11 cellular contexts compared by ENCODE assay signal in the genomic region with DNA sequence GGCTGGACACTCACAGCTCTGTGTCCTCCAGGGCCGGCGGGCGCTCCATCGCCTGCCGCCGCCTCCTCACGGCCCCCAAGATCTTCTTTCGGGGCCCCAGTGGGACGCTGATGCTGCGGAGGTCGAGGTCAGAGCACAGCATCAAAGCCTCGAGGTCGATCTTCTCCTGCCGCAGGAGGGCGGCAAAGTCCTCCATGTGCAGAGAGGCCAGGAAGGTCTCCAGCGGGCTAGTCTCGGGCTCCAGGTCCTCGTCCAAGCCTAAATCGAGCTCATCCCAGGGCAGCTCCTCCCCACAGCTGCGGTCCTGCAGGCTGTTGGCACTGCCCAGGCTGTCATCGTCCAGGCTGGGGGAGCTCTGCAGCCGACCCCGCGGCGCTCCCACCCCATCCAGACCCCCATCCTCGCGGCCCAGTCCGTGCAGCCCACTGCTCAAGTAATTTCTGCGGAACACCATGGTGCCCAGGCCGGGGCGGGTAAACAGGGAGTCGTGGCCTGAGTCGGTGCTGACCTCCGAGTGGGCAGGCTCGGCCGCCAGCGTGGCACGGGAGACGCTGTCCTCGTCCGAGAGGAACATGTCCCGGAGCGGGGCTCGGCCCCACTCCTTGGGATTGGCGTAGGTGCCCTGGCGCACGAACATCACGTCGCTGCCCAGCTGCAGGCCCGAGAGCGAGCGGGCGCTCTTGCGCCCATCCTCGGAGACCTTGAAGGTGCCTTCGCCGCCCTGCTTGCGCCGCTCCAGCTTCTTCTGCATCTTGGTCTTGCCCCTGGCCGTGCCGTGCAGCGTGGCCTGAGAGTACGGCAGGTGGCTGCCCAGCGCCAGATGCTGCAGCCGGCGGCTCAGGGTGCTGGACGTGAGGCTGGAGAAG. TPM values are rescaled to one million over a fixed set of nuclear protein-coding genes. Genes with fewer than 3 reads are reported as not detected.
DNase-seq lines count a peak whose midpoint lies in the region; ATAC-seq, FAIRE-seq and TF ChIP-seq lines count a peak whose summit lies in the region.
"Had no signal": no experiment of that assay in that cellular context is flagged by ENCODE, and none has a peak within 500 bp of the region (broad histone marks: within the 10 kb centered on the region; RNA-seq: fewer than 3 reads in every experiment).

No MANE protein-coding gene starts in this region.

- no peak overlapping the region for H2BK120ac ChIP-seq in H1 (replicated peaks; ENCODE audit: low read depth, low read length)

- no peak overlapping the region for H2AK5ac ChIP-seq in H1 (ENCODE audit: low read depth, low read length)

- H3K9ac ChIP-seq in H1 (replicated peaks in 1 of 4; ENCODE audit: extremely low read depth in 1 of 4, low read depth in 3 of 4, low read length in 3 of 4), result no peak overlapping the region

- peak overlapping the region; percentile 54; the same call in 1 of the 2 replicates for H2BK5ac ChIP-seq in H1 (ENCODE audit: low read depth, low read length)

- peak overlapping the region; percentile 9 for H3K56ac ChIP-seq in H1 (replicated peaks; ENCODE audit: insufficient read length, low read depth, low read length)

- peak overlapping the region; percentile 59 for H3K4ac ChIP-seq in H1 (replicated peaks; ENCODE audit: insufficient read length, low read depth, low read length)

- TF ChIP-seq CTCF in H1 (IDR thresholded peaks at IDR 0.05; ENCODE audit: control extremely low read depth in 1 of 3, insufficient read depth in 1 of 3, low read depth in 1 of 3, low read length in 3 of 3) (peak; percentile 46 to 52 (median 47)), psoas muscle (IDR thresholded peaks at IDR 0.05) (peak; percentile 33), RWPE1 (conservative IDR thresholded peaks at IDR 0.05; ENCODE audit: low read depth) (no peak), adrenal gland (IDR thresholded peaks at IDR 0.05) (no peak)

- POLR2A ChIA-PET in H1 (lab: Charles Lee; ENCODE audit: partially characterized antibody) (interaction anchor here (0.6 to 1.4 kb wide), 4 partner anchors 46 to 143 kb away, joined by 3 to 7 read pairs (median 3); partner anchors contain the start of gene FDXR), RWPE1 (lab: Yijun Ruan, JAX; ENCODE audit: low non-redundant PET) (interaction anchor here (0.6 kb wide), 1 partner anchor 127 kb away, joined by 3 read pairs; the partner anchor contains the start of gene ATP5PD)

- peaks cover 0 to 17% (median 16%) of the 10 kb centered on the region in 4 experiments; a peak in 6 of 7 replicates for H3K4me1 ChIP-seq in H1 (replicated peaks in 1 of 4; ENCODE audit: control insufficient read depth in 3 of 4, insufficient read depth in 4 of 4, low read length in 3 of 4)
- peaks cover 14% of the 10 kb centered on the region for H3K4me1 ChIP-seq in psoas muscle
- peaks cover 13 to 19% of the 10 kb centered on the region in 2 donors for H3K4me1 ChIP-seq in adrenal gland (replicated peaks in 1 of 2)

- no peak for FAIRE-seq in H1 (lab: Jason Lieb, UNC)
- FAIRE-seq: astrocyte, RCC 7860 had no signal

- no peak overlapping the region for H3K4me3 ChIP-seq in H1 (ENCODE audit: extremely low read depth in 1 of 4, insufficient read depth in 2 of 4, low read depth in 3 of 4, low read length in 4 of 4)
- no peak overlapping the region for H3K4me3 ChIP-seq in psoas muscle
- H3K4me3 ChIP-seq in adrenal gland, result no peak overlapping the region

- no peak overlapping the region for H4K8ac ChIP-seq in H1 (ENCODE audit: extremely low read depth, insufficient read depth, low read length)

- CTCF ChIA-PET in H1 (lab: Charles Lee; ENCODE audit: partially characterized antibody), result interaction anchor here (0.5 to 49.9 kb wide), 20 partner anchors 9 to 173 kb away, joined by 3 to 1072 read pairs (median 4); partner anchors contain the start of genes FADS6 and OTOP3
- CTCF ChIA-PET in RWPE1 (lab: Yijun Ruan, JAX), result interaction anchor here (1.0 to 7.8 kb wide), 3 partner anchors 38 to 87 kb away, joined by 4 to 113 read pairs (median 5); no protein-coding TSS in a partner anchor

- H4K91ac ChIP-seq in H1 (replicated peaks; ENCODE audit: insufficient read length, low read length), result peak overlapping the region; percentile 77

- ATAC-seq in psoas muscle (peak in 3 of 4 donors; percentile 29 to 38 (median 33)), HG02642 (IDR thresholded peaks at IDR 0.05; ENCODE audit: poor library complexity, unreplicated experiment) (no peak)

- peak overlapping the region; percentile 99; the same call in 1 of the 2 replicates for H2BK15ac ChIP-seq in H1 (ENCODE audit: low read length)

- H2BK20ac ChIP-seq in H1 (ENCODE audit: low read length), result no peak overlapping the region

- TF ChIP-seq POLR2A in H1 (IDR thresholded peaks at IDR 0.05; ENCODE audit: control extremely low read depth in 1 of 2, low read depth in 2 of 2, low read length in 2 of 2) (no peak), adrenal gland (IDR thresholded peaks at IDR 0.05) (no peak)

- intact Hi-C loops in psoas muscle (cut with DNase I) (no loop called here), adrenal gland (cut with DNase I) (loop anchor here (5.0 kb wide), 1 partner anchor 38 kb away; no protein-coding TSS in a partner anchor)

- no peaks in the 10 kb centered on the region; a peak in 1 of 8 replicates for H3K36me3 ChIP-seq in H1 (ENCODE audit: control insufficient read depth in 2 of 4, insufficient read depth in 4 of 4, low read length in 3 of 4)
- no peaks in the 10 kb centered on the region for H3K36me3 ChIP-seq in psoas muscle (ENCODE audit: insufficient read depth in 1 of 2, low read depth in 1 of 2)
- H3K36me3 ChIP-seq in adrenal gland (replicated peaks in 1 of 2), result no peaks in the 10 kb centered on the region

- no peak overlapping the region for H3K27ac ChIP-seq in H1 (ENCODE audit: low read depth, low read length)
- no peak overlapping the region for H3K27ac ChIP-seq in psoas muscle
- H3K27ac ChIP-seq in RWPE1, result no peak overlapping the region; the same call in 1 of the 2 replicates
- H3K27ac ChIP-seq in adrenal gland, result no peak overlapping the region

- no peak overlapping the region for H3K4me2 ChIP-seq in H1 (ENCODE audit: insufficient read depth in 1 of 2, low read depth in 2 of 2, low read length in 2 of 2)

- H4K20me1 ChIP-seq in H1 (replicated peaks in 1 of 2; ENCODE audit: control insufficient read depth in 1 of 2, insufficient read depth in 2 of 2, low read length in 2 of 2), result peaks cover 0 to 5% of the 10 kb centered on the region in 2 experiments

- no peak overlapping the region for H4K5ac ChIP-seq in H1 (ENCODE audit: insufficient read length, low read depth, low read length)

- TF ChIP-seq EP300 in H1 (IDR thresholded peaks at IDR 0.05; ENCODE audit: borderline replicate concordance in 1 of 2, low read depth in 2 of 2, low read length in 2 of 2), result no peak

- no peak overlapping the region for H3K23ac ChIP-seq in H1 (ENCODE audit: insufficient read length)

- H3K79me2 ChIP-seq in H1 (ENCODE audit: control insufficient read depth in 1 of 2, insufficient read depth in 2 of 2, low read length in 2 of 2), result no peaks in the 10 kb centered on the region

- H2AFZ ChIP-seq in H1 (ENCODE audit: low read length), result no peak overlapping the region

- H3K23me2 ChIP-seq in H1 (ENCODE audit: low read depth, low read length), result peaks cover 8% of the 10 kb centered on the region; the same call in 1 of the 2 replicates

- H2BK12ac ChIP-seq in H1 (ENCODE audit: low read depth, low read length), result peak overlapping the region; percentile 99; the same call in 1 of the 2 replicates

- TF ChIP-seq RAD21 in H1 (IDR thresholded peaks at IDR 0.05 in 1 of 2, conservative IDR thresholded peaks at IDR 0.05 in 1 of 2; ENCODE audit: low read depth in 2 of 2, low read length in 2 of 2), result peak; percentile 55 to 75

- H3K79me1 ChIP-seq in H1 (ENCODE audit: low read depth, low read length), result no peaks in the 10 kb centered on the region

- DNase-seq in NCI-H82 (lab: John Stamatoyannopoulos, UW) (peak; percentile 30), NCI-H82 treated with DMSO at 0.1 percent for 48 hours (lab: John Stamatoyannopoulos, UW; ENCODE audit: unreplicated experiment) (no peak), NCI-H146 (lab: John Stamatoyannopoulos, UW) (peak; percentile 56), H1 (ENCODE audit: low read depth in 1 of 2, low spot score in 2 of 2) (peak; percentile 25 to 59), psoas muscle (no peak), RWPE1 (ENCODE audit: low spot score) (no peak), adrenal gland (no peak)

- H3K27me3 ChIP-seq in H1 (replicated peaks in 1 of 4; ENCODE audit: control insufficient read depth in 3 of 4, extremely low read depth in 1 of 4, insufficient read depth in 3 of 4, low read length in 3 of 4) (peaks cover 23 to 32% (median 25%) of the 10 kb centered on the region in 4 experiments), psoas muscle (ENCODE audit: insufficient read depth in 3 of 3, low read length in 2 of 3) (peaks cover 0 to 92% (median 15%) of the 10 kb centered on the region in 3 donors), adrenal gland (peaks cover 11% of the 10 kb centered on the region)

- H3K14ac ChIP-seq in H1 (ENCODE audit: insufficient read length), result no peak overlapping the region

- no peaks in the 10 kb centered on the region for H3K9me3 ChIP-seq in H1 (ENCODE audit: insufficient read depth in 2 of 2, low read depth in 1 of 2, low read length in 1 of 2)
- no peaks in the 10 kb centered on the region for H3K9me3 ChIP-seq in psoas muscle
- H3K9me3 ChIP-seq in adrenal gland (replicated peaks in 1 of 3), result no peaks in the 10 kb centered on the region

- no peak overlapping the region for H3K18ac ChIP-seq in H1 (ENCODE audit: extremely low read depth, low read length)

- WGBS in H1 (ENCODE audit: extremely low coverage in 1 of 2, insufficient coverage in 1 of 2, insufficient read length in 1 of 2, insufficient replicate concordance in 2 of 2, low coverage in 1 of 2, low lambda C conversion rate in 2 of 2, missing lambda C conversion rate in 1 of 2), 2 experiments, result 86% methylated on average over 62 of the region's 67 CpGs; no CpG with 5 or more reads in 1 of the 2 experiments
- WGBS in psoas muscle, 3 donors, result 54 to 63% (median 61%) methylated on average over 66 to 67 of the region's 67 CpGs
- WGBS in adrenal gland, 4 donors, result 70 to 94% (median 81%) methylated on average over 22 to 67 of the region's 67 CpGs

RNA-seq across cellular contexts. Expression of gene USH1G, which starts 3.4 kb away (rescaled TPM):
- 1.6 and 1.7 TPM in 2 replicates for total RNA-seq in H1 (2021; fragmentation: NEBNext Ultra II Directional; extraction: Animal tissue kit (Norgen Biotek cat#: 25700))
- polyA plus RNA-seq in H1 (2011; rRNA removed) (4.3 and 5.0 TPM in 2 replicates), psoas muscle (not detected), adrenal gland (under 1 TPM; 0.40 to 0.72 (median 0.40) TPM)
- polyA plus RNA-seq in H1 (2011; cell fraction: cytosol; rRNA removed), result 3.5 TPM
- polyA plus RNA-seq in H1 (2011; cell fraction: nucleus; rRNA removed), result 3.5 TPM
- polyA plus RNA-seq in H1 (2012, experiment 1 of 2), result 1.3 to 2.8 TPM (median 2.0 TPM) in 4 replicates
- 1.9 TPM for polyA plus RNA-seq in H1 (2012, experiment 2 of 2)
- polyA plus RNA-seq in H1 (2013, experiment 1 of 2), result 0.61 TPM
- 0.70 TPM for polyA plus RNA-seq in H1 (2013, experiment 2 of 2)
- polyA minus RNA-seq in H1 (2011; rRNA and poly(A)+ RNA removed), result 5.1 and 8.8 TPM in 2 replicates
- 3.7 TPM for polyA minus RNA-seq in H1 (2011; cell fraction: cytosol; rRNA and poly(A)+ RNA removed)
- polyA minus RNA-seq in H1 (2011; cell fraction: nucleus; rRNA and poly(A)+ RNA removed), result 4.2 TPM
- total RNA-seq in psoas muscle (not detected), adrenal gland (1 to 10 TPM in 6 of 8 donors, under 1 TPM in 2; 0.42 to 2.3 (median 1.3) TPM)
- total RNA-seq: A673 had no signal

RNA-seq across cellular contexts. Expression of gene OTOP2, which starts 4.4 kb away (rescaled TPM):
- total RNA-seq in H1 (2021; fragmentation: NEBNext Ultra II Directional; extraction: Animal tissue kit (Norgen Biotek cat#: 25700)), result not detected in 2 replicates
- polyA plus RNA-seq in H1 (2011; rRNA removed) (0.23 and 0.27 TPM in 2 replicates), psoas muscle (not detected), adrenal gland (under 1 TPM in 1 of 3 donors, not detected in 2; 0.03 TPM)
- 0.23 TPM for polyA plus RNA-seq in H1 (2011; cell fraction: cytosol; rRNA removed)
- 0.37 TPM for polyA plus RNA-seq in H1 (2011; cell fraction: nucleus; rRNA removed)
- 0.11 to 0.18 TPM (median 0.16 TPM) in 3 of 4 replicates, not detected in the other for polyA plus RNA-seq in H1 (2012, experiment 1 of 2)
- polyA plus RNA-seq in H1 (2012, experiment 2 of 2), result not detected
- not detected for polyA plus RNA-seq in H1 (2013, experiment 1 of 2)
- polyA plus RNA-seq in H1 (2013, experiment 2 of 2), result 0.06 TPM
- not detected in 2 replicates for polyA minus RNA-seq in H1 (2011; rRNA and poly(A)+ RNA removed)
- polyA minus RNA-seq in H1 (2011; cell fraction: cytosol; rRNA and poly(A)+ RNA removed), result not detected
- polyA minus RNA-seq in H1 (2011; cell fraction: nucleus; rRNA and poly(A)+ RNA removed), result not detected
- total RNA-seq in psoas muscle (not detected), adrenal gland (not detected)
- total RNA-seq: A673, astrocyte had no signal

RNA-seq across cellular contexts. Expression of gene OTOP3, which starts 16.0 kb away (rescaled TPM):
- not detected in 2 replicates for total RNA-seq in H1 (2021; fragmentation: NEBNext Ultra II Directional; extraction: Animal tissue kit (Norgen Biotek cat#: 25700))
- polyA plus RNA-seq in H1 (2011; rRNA removed) (0.05 and 0.09 TPM in 2 replicates), psoas muscle (under 1 TPM in 1 of 3 donors, not detected in 2; 0.04 TPM), adrenal gland (not detected)
- polyA plus RNA-seq in H1 (2011; cell fraction: cytosol; rRNA removed), result 0.04 TPM
- polyA plus RNA-seq in H1 (2011; cell fraction: nucleus; rRNA removed), result not detected
- not detected in 4 replicates for polyA plus RNA-seq in H1 (2012, experiment 1 of 2)
- not detected for polyA plus RNA-seq in H1 (2012, experiment 2 of 2)
- 0.02 TPM for polyA plus RNA-seq in H1 (2013, experiment 1 of 2)
- not detected for polyA plus RNA-seq in H1 (2013, experiment 2 of 2)
- not detected in 2 replicates for polyA minus RNA-seq in H1 (2011; rRNA and poly(A)+ RNA removed)
- polyA minus RNA-seq in H1 (2011; cell fraction: cytosol; rRNA and poly(A)+ RNA removed), result not detected
- not detected for polyA minus RNA-seq in H1 (2011; cell fraction: nucleus; rRNA and poly(A)+ RNA removed)
- total RNA-seq in psoas muscle (not detected), adrenal gland (not detected)
- total RNA-seq: A673, astrocyte had no signal

RNA-seq across cellular contexts. Expression of gene FADS6, which starts 26.2 kb away (rescaled TPM):
- 0.56 and 0.80 TPM in 2 replicates for total RNA-seq in H1 (2021; fragmentation: NEBNext Ultra II Directional; extraction: Animal tissue kit (Norgen Biotek cat#: 25700))
- 2.5 and 2.6 TPM in 2 replicates for polyA plus RNA-seq in H1 (2011; rRNA removed)
- 2.2 TPM for polyA plus RNA-seq in H1 (2011; cell fraction: cytosol; rRNA removed)
- 2.2 TPM for polyA plus RNA-seq in H1 (2011; cell fraction: nucleus; rRNA removed)
- 0.79 to 2.0 TPM (median 1.4 TPM) in 4 replicates for polyA plus RNA-seq in H1 (2012, experiment 1 of 2)
- polyA plus RNA-seq in H1 (2012, experiment 2 of 2), result 0.67 TPM
- 0.67 TPM for polyA plus RNA-seq in H1 (2013, experiment 1 of 2)
- 0.52 TPM for polyA plus RNA-seq in H1 (2013, experiment 2 of 2)
- polyA minus RNA-seq in H1 (2011; rRNA and poly(A)+ RNA removed), result 1.6 and 2.1 TPM in 2 replicates
- polyA minus RNA-seq in H1 (2011; cell fraction: cytosol; rRNA and poly(A)+ RNA removed), result 1.8 TPM
- 0.80 TPM for polyA minus RNA-seq in H1 (2011; cell fraction: nucleus; rRNA and poly(A)+ RNA removed)
- not detected for total RNA-seq in psoas muscle
- under 1 TPM in 1 of 3 donors, not detected in 2; 0.01 TPM for polyA plus RNA-seq in psoas muscle
- total RNA-seq in adrenal gland, result 10 to 100 TPM in 4 of 8 donors, 1 to 10 TPM in 4; 1.7 to 12.4 (median 8.7) TPM
- polyA plus RNA-seq in adrenal gland, result 1 to 10 TPM in 2 of 3 donors, under 1 TPM in 1; 0.92 to 5.1 (median 2.9) TPM
- total RNA-seq: A673, astrocyte had no signal

RNA-seq across cellular contexts. Expression of gene FDXR, which starts 46.9 kb away (rescaled TPM):
- 24.2 and 25.6 TPM in 2 replicates for total RNA-seq in H1 (2021; fragmentation: NEBNext Ultra II Directional; extraction: Animal tissue kit (Norgen Biotek cat#: 25700))
- polyA plus RNA-seq in H1 (2011; rRNA removed) (31.4 and 44.0 TPM in 2 replicates), psoas muscle (1 to 10 TPM; 3.4 to 4.7 (median 3.7) TPM), adrenal gland (100 to 1,000 TPM; 159 to 405 (median 254) TPM)
- 52.5 TPM for polyA plus RNA-seq in H1 (2011; cell fraction: cytosol; rRNA removed)
- 67.0 TPM for polyA plus RNA-seq in H1 (2011; cell fraction: nucleus; rRNA removed)
- polyA plus RNA-seq in H1 (2012, experiment 1 of 2), result 20.6 to 42.6 TPM (median 37.8 TPM) in 4 replicates
- 33.2 TPM for polyA plus RNA-seq in H1 (2012, experiment 2 of 2)
- polyA plus RNA-seq in H1 (2013, experiment 1 of 2), result 13.2 TPM
- polyA plus RNA-seq in H1 (2013, experiment 2 of 2), result 13.1 TPM
- 10.8 and 11.3 TPM in 2 replicates for polyA minus RNA-seq in H1 (2011; rRNA and poly(A)+ RNA removed)
- 20.4 TPM for polyA minus RNA-seq in H1 (2011; cell fraction: cytosol; rRNA and poly(A)+ RNA removed)
- polyA minus RNA-seq in H1 (2011; cell fraction: nucleus; rRNA and poly(A)+ RNA removed), result 25.0 TPM
- total RNA-seq in psoas muscle (1 to 10 TPM; 3.0 to 7.9 (median 4.2) TPM), adrenal gland (100 to 1,000 TPM; 314 to 693 (median 494) TPM)

Comparison
In these comparisons a context has a peak if more than half of its experiments do, and no peak if none do; other contexts are left out.
1. DNase-seq: peak in NCI-H82 (single experiment), NCI-H146 (single experiment) and H1 (2 of 2); none in NCI-H82 treated with DMSO at 0.1 percent for 48 hours (single experiment), psoas muscle (0 of 2), RWPE1 (single experiment) and adrenal gland (0 of 7).
2. CTCF ChIP-seq: peak in H1 (3 of 3) and psoas muscle (single experiment); none in RWPE1 (single experiment) and adrenal gland (0 of 6).
3. intact Hi-C loops: an anchor here in adrenal gland (5.0 kb wide); none called in psoas muscle.